Comparison of ENCODE assay signal across 8 cellular contexts in the genomic region with DNA sequence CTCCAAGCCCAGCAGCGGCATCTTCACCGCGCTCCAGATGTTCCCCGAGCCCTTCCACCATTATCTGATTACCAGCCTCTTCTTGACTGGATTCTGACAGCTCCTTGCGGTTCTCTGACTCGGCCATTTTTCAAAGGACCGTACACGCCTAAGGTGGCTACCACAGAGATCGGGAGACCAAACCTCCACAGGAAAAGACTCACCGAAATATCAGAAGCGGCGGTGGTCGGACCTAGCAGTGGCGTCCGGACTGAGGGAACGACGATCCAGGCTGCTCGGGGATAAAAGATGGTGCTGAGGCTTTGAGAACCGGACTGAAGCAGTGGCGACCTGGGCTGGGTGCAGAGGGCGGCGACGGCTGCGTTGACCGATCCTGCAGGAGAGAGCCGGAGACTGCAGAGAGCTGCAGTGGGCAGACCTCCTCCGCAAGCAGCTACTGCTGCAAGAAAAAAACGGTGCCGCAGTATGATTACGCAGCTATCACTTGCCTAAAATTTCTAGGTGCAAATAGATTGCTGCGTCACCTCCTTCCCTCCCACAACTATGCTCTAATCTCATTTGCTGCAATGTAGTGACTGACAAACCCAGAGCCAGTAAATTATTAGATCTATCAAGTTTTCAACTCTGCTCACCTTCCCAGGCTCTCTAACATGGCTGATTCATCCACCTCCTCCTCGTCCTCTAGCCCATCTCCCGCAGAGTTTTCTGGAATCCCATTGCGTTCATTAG. TPM values are rescaled to one million over a fixed set of nuclear protein-coding genes. Genes with fewer than 3 reads are reported as not detected.
DNase-seq lines count a peak whose midpoint lies in the region; ATAC-seq and TF ChIP-seq lines count a peak whose summit lies in the region.

A gene with protein sequence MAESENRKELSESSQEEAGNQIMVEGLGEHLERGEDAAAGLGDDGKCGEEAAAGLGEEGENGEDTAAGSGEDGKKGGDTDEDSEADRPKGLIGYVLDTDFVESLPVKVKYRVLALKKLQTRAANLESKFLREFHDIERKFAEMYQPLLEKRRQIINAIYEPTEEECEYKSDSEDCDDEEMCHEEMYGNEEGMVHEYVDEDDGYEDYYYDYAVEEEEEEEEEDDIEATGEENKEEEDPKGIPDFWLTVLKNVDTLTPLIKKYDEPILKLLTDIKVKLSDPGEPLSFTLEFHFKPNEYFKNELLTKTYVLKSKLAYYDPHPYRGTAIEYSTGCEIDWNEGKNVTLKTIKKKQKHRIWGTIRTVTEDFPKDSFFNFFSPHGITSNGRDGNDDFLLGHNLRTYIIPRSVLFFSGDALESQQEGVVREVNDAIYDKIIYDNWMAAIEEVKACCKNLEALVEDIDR (minus strand): TSS at position 486 of the 729 bp plus-strand sequence. CDS start 359 bp downstream, at position 127.

- H3K27ac ChIP-seq in naive thymus-derived CD4-positive, alpha-beta T cell (ENCODE audit: low read depth, low read length): peak within 1 kb of the TSS; percentile 74
- peak within 1 kb of the TSS; percentile 34 for H3K27ac ChIP-seq in suprapubic skin

- intact Hi-C loops in naive thymus-derived CD4-positive, alpha-beta T cell (cut with micrococcal nuclease): loop anchor here in 1 of 2 donors (2.0 to 5.0 kb wide), 3 partner anchors 348 to 1400 kb away; partner anchors contain the start of genes CHIC1 and RLIM

- no peaks in the 10 kb centered on the region for H3K9me3 ChIP-seq in naive thymus-derived CD4-positive, alpha-beta T cell (ENCODE audit: control insufficient read depth in 2 of 3, low read length in 3 of 3)
- no peaks in the 10 kb centered on the region for H3K9me3 ChIP-seq in suprapubic skin

- TF ChIP-seq CTCF in AG09309 (IDR thresholded peaks at IDR 0.05; ENCODE audit: control insufficient read depth, insufficient read depth, low read depth, low read length, missing control alignments) (no peak), suprapubic skin (IDR thresholded peaks at IDR 0.05) (no peak)

- TF ChIP-seq EP300 in suprapubic skin (IDR thresholded peaks at IDR 0.05): no peak

- DNase-seq in AG09309 (ENCODE audit: low read depth): no peak
- DNase-seq in M059J (ENCODE audit: low read depth): peak; percentile 30
- peak; percentile 29 to 36 for DNase-seq in activated T-cell treated with anti-CD3 and anti-CD28 coated beads, Interleukin-2, amount 50 U/mL, for 72 hours
- peak; percentile 23 for DNase-seq in fibroblast of the conjunctiva (ENCODE audit: low read depth)
- DNase-seq in naive thymus-derived CD4-positive, alpha-beta T cell: peak; percentile 3 to 64 (median 47)
- DNase-seq in suprapubic skin (ENCODE audit: low spot score in 2 of 2): no peak
- DNase-seq in NCI-H2029 (lab: John Stamatoyannopoulos, UW): no peak

- ATAC-seq in GM19467 (IDR thresholded peaks at IDR 0.05; ENCODE audit: unreplicated experiment): peak; percentile 53
- ATAC-seq in activated T-cell treated with anti-CD3 and anti-CD28 coated beads, Interleukin-2, amount 50 U/mL, for 72 hours (replicated peaks in 1 of 2): peak; percentile 89 to 90
- ATAC-seq in naive thymus-derived CD4-positive, alpha-beta T cell: peak; percentile 92

- H3K4me1 ChIP-seq in naive thymus-derived CD4-positive, alpha-beta T cell (ENCODE audit: control insufficient read depth in 2 of 2, insufficient read depth in 2 of 2, low read length in 2 of 2): no peaks in the 10 kb centered on the region
- H3K4me1 ChIP-seq in suprapubic skin: no peaks in the 10 kb centered on the region

- POLR2A ChIA-PET in naive thymus-derived CD4-positive, alpha-beta T cell (lab: Charles Lee): interaction anchor here (0.7 to 1.2 kb wide), 2 partner anchors 12 to 39 kb away, joined by 3 read pairs; no protein-coding TSS in a partner anchor

- no peaks in the 10 kb centered on the region for H3K9me3 Mint-ChIP-seq in activated T-cell treated with anti-CD3 and anti-CD28 coated beads, Interleukin-2, amount 50 U/mL, for 72 hours
- H3K9me3 Mint-ChIP-seq in naive thymus-derived CD4-positive, alpha-beta T cell: peaks cover 0 to 13% (median 1%) of the 10 kb centered on the region in 11 donors

- H3K4me3 ChIP-seq in AG09309 (ENCODE audit: control insufficient read depth, low read depth, low read length) (peak within 1 kb of the TSS; percentile 33), suprapubic skin (peak within 1 kb of the TSS; percentile 53)
- peak within 1 kb of the TSS; percentile 77 for H3K4me3 ChIP-seq in naive thymus-derived CD4-positive, alpha-beta T cell (ENCODE audit: low read length)

- CTCF ChIA-PET in naive thymus-derived CD4-positive, alpha-beta T cell (lab: Charles Lee): no interaction called here

- H3K36me3 ChIP-seq in naive thymus-derived CD4-positive, alpha-beta T cell (ENCODE audit: control insufficient read depth in 2 of 3, insufficient read depth in 3 of 3, low read length in 3 of 3): no peaks in the 10 kb centered on the region
- H3K36me3 ChIP-seq in suprapubic skin: no peaks in the 10 kb centered on the region

- peaks cover 24% of the 10 kb centered on the region for H3K27me3 Mint-ChIP-seq in activated T-cell treated with anti-CD3 and anti-CD28 coated beads, Interleukin-2, amount 50 U/mL, for 72 hours (ENCODE audit: low read depth)
- peaks cover 0 to 11% (median 4%) of the 10 kb centered on the region in 5 donors for H3K27me3 Mint-ChIP-seq in naive thymus-derived CD4-positive, alpha-beta T cell

- WGBS in suprapubic skin: 48% methylated on average over 34 of the region's 34 CpGs

- H3K27me3 ChIP-seq in naive thymus-derived CD4-positive, alpha-beta T cell (ENCODE audit: control insufficient read depth in 2 of 2, insufficient read depth in 2 of 2, low read length in 2 of 2): no peaks in the 10 kb centered on the region
- no peaks in the 10 kb centered on the region for H3K27me3 ChIP-seq in suprapubic skin

- no peak for TF ChIP-seq POLR2A in suprapubic skin (IDR thresholded peaks at IDR 0.05)

- peak within 1 kb of the TSS; percentile 92 for H3K27ac Mint-ChIP-seq in activated T-cell treated with anti-CD3 and anti-CD28 coated beads, Interleukin-2, amount 50 U/mL, for 72 hours
- peak within 1 kb of the TSS; percentile 68 to 94 (median 87) for H3K27ac Mint-ChIP-seq in naive thymus-derived CD4-positive, alpha-beta T cell

- peaks cover 0 to 1% of the 10 kb centered on the region in 2 donors for H3K36me3 Mint-ChIP-seq in activated T-cell treated with anti-CD3 and anti-CD28 coated beads, Interleukin-2, amount 50 U/mL, for 72 hours (ENCODE audit: insufficient read depth in 2 of 2)
- H3K36me3 Mint-ChIP-seq in naive thymus-derived CD4-positive, alpha-beta T cell: peaks cover 0 to 9% (median 0%) of the 10 kb centered on the region in 5 donors

- H3K4me1 Mint-ChIP-seq in activated T-cell treated with anti-CD3 and anti-CD28 coated beads, Interleukin-2, amount 50 U/mL, for 72 hours (ENCODE audit: low read depth): peaks cover 11% of the 10 kb centered on the region
- H3K4me1 Mint-ChIP-seq in naive thymus-derived CD4-positive, alpha-beta T cell: peaks cover 5 to 26% (median 14%) of the 10 kb centered on the region in 7 donors

- H3K4me3 Mint-ChIP-seq in activated T-cell treated with anti-CD3 and anti-CD28 coated beads, Interleukin-2, amount 50 U/mL, for 72 hours: peak within 1 kb of the TSS; percentile 84 to 94
- H3K4me3 Mint-ChIP-seq in naive thymus-derived CD4-positive, alpha-beta T cell: peak within 1 kb of the TSS; percentile 87 to 95 (median 90)

RNA-seq across cellular contexts. Expression of the gene that starts here (rescaled TPM):
- 0.12 and 0.62 TPM in 2 replicates for total RNA-seq in M059J (2014; rRNA removed; shearing (Covaris generic))
- 1 to 10 TPM; 1.9 to 2.0 TPM for total RNA-seq in activated T-cell treated with anti-CD3 and anti-CD28 coated beads, Interleukin-2, amount 50 U/mL, for 72 hours
- total RNA-seq in naive thymus-derived CD4-positive, alpha-beta T cell: 10 to 100 TPM in 2 of 5 experiments, 1 to 10 TPM in 3; 2.5 to 17.4 (median 2.8) TPM
- 1 to 10 TPM; 1.8 to 2.9 TPM for polyA plus RNA-seq in naive thymus-derived CD4-positive, alpha-beta T cell
- 1 to 10 TPM; 1.9 to 4.8 (median 3.6) TPM for total RNA-seq in suprapubic skin

Comparison
In these comparisons a context has a peak if more than half of its experiments do, and no peak if none do; other contexts are left out.
1. Peak in DNase-seq in M059J; RNA of the gene not detected or under 1 TPM.
2. DNase-seq: peak in activated T-cell treated with anti-CD3 and anti-CD28 coated beads, Interleukin-2, amount 50 U/mL, for 72 hours (2 of 2), fibroblast of the conjunctiva (single experiment) and naive thymus-derived CD4-positive, alpha-beta T cell (9 of 9); none in AG09309 (single experiment), suprapubic skin (0 of 2) and NCI-H2029 (single experiment).
3. Peak in every context shown above with its lines, with median percentiles within 50 percentile points of each other: H3K4me3 ChIP-seq and ATAC-seq.